Comparison of ENCODE assay signal across 1 cellular context in genomic region chr1:155173478-155174333, GRCh38.
TF ChIP-seq lines count a peak whose summit lies in the region.

A gene with protein sequence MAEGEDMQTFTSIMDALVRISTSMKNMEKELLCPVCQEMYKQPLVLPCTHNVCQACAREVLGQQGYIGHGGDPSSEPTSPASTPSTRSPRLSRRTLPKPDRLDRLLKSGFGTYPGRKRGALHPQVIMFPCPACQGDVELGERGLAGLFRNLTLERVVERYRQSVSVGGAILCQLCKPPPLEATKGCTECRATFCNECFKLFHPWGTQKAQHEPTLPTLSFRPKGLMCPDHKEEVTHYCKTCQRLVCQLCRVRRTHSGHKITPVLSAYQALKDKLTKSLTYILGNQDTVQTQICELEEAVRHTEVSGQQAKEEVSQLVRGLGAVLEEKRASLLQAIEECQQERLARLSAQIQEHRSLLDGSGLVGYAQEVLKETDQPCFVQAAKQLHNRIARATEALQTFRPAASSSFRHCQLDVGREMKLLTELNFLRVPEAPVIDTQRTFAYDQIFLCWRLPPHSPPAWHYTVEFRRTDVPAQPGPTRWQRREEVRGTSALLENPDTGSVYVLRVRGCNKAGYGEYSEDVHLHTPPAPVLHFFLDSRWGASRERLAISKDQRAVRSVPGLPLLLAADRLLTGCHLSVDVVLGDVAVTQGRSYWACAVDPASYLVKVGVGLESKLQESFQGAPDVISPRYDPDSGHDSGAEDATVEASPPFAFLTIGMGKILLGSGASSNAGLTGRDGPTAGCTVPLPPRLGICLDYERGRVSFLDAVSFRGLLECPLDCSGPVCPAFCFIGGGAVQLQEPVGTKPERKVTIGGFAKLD (plus strand): TSS chr1:155173849. CDS start chr1:155173967, 118 bp downstream.

TF ChIP-seq in SK-N-SH, 30 proteins besides CTCF, POLR2A, EP300 and RAD21 (continued from another document):
- TF ChIP-seq, protein P1, sequence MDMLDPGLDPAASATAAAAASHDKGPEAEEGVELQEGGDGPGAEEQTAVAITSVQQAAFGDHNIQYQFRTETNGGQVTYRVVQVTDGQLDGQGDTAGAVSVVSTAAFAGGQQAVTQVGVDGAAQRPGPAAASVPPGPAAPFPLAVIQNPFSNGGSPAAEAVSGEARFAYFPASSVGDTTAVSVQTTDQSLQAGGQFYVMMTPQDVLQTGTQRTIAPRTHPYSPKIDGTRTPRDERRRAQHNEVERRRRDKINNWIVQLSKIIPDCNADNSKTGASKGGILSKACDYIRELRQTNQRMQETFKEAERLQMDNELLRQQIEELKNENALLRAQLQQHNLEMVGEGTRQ (IDR thresholded peaks at IDR 0.05; ENCODE audit: borderline replicate concordance, low read depth, low read length): peak; percentile 14; the same call in 1 of the 2 replicates
- no peak for TF ChIP-seq JUND (IDR thresholded peaks at IDR 0.05)
- no peak for TF ChIP-seq RCOR1 (IDR thresholded peaks at IDR 0.05; ENCODE audit: low read length)
- TF ChIP-seq SMC3 (IDR thresholded peaks at IDR 0.05; ENCODE audit: low read depth, low read length): no peak
- TF ChIP-seq POLR2AphosphoS5 (IDR thresholded peaks at IDR 0.05; ENCODE audit: low read depth, low read length): 0 out of 2 replicates have a peak, but pooled peaks have one; percentile 23
- TF ChIP-seq RFX5 (IDR thresholded peaks at IDR 0.05; ENCODE audit: low read length): no peak
- TF ChIP-seq NRF1 (IDR thresholded peaks at IDR 0.05; ENCODE audit: low read depth, low read length): peak; percentile 87
- TF ChIP-seq, protein P2, sequence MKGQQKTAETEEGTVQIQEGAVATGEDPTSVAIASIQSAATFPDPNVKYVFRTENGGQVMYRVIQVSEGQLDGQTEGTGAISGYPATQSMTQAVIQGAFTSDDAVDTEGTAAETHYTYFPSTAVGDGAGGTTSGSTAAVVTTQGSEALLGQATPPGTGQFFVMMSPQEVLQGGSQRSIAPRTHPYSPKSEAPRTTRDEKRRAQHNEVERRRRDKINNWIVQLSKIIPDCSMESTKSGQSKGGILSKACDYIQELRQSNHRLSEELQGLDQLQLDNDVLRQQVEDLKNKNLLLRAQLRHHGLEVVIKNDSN (IDR thresholded peaks at IDR 0.05; ENCODE audit: borderline replicate concordance, low read depth): peak; percentile 73; the same call in 1 of the 2 replicates
- no peak for TF ChIP-seq GATA2 (CRISPR knock-in tag; IDR thresholded peaks at IDR 0.05)
- TF ChIP-seq MEF2A (IDR thresholded peaks at IDR 0.05; ENCODE audit: borderline replicate concordance, low read depth): no peak
- TF ChIP-seq NFIC (IDR thresholded peaks at IDR 0.05; ENCODE audit: borderline replicate concordance): no peak
- TF ChIP-seq, protein P3, sequence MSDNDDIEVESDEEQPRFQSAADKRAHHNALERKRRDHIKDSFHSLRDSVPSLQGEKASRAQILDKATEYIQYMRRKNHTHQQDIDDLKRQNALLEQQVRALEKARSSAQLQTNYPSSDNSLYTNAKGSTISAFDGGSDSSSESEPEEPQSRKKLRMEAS (IDR thresholded peaks at IDR 0.05; ENCODE audit: low read depth): peak; percentile 91
TF ChIP-seq in SK-N-SH: peak in this region for 8.
